9 cellular contexts compared by ENCODE assay signal in genomic region chr9:129079829-129080228, GRCh38. TPM values are rescaled to one million over a fixed set of nuclear protein-coding genes. Genes with fewer than 3 reads are reported as not detected.
DNase-seq lines count a peak whose midpoint lies in the region; ATAC-seq, FAIRE-seq and TF ChIP-seq lines count a peak whose summit lies in the region.
"Had no signal": no experiment of that assay in that cellular context is flagged by ENCODE, and none has a peak within 500 bp of the region (broad histone marks: within the 10 kb centered on the region; RNA-seq: fewer than 3 reads in every experiment).

No MANE protein-coding gene starts in this region.

- no peaks in the 10 kb centered on the region for H3K36me3 Mint-ChIP-seq in stimulated activated naive CD8-positive, alpha-beta T cell treated with anti-CD3 and anti-CD28 coated beads, Interleukin-15, Interleukin-2, amounts not matched to agents 100 ng/mL and 50 ng/mL, for 24 hours (ENCODE audit: low read depth)
- peaks cover 4% of the 10 kb centered on the region for H3K36me3 Mint-ChIP-seq in astrocyte (ENCODE audit: low read depth, unreplicated experiment)

- H3K4me3 ChIP-seq in astrocyte (ENCODE audit: insufficient read depth, low read depth, low read length): peak overlapping the region; percentile 91
- H3K4me3 ChIP-seq in mesendoderm (ENCODE audit: low read length): no peak overlapping the region

- no peak overlapping the region for H2BK120ac ChIP-seq in mesendoderm (ENCODE audit: low read depth, low read length)

- no peak overlapping the region for H4K5ac ChIP-seq in mesendoderm (ENCODE audit: low read length)

- DNase-seq in stimulated activated naive CD8-positive, alpha-beta T cell treated with anti-CD3 and anti-CD28 coated beads, Interleukin-15, Interleukin-2, amounts not matched to agents 100 U/mL and 50 U/mL, for 24 hours: no peak
- DNase-seq in astrocyte (ENCODE audit: low read depth) (no peak), mesendoderm (no peak), posterior cingulate gyrus (no peak), NCI-H1694 treated with DMSO at 0.1 percent for 48 hours (lab: John Stamatoyannopoulos, UW) (no peak), NCI-H1436 treated with DMSO at 0.1 percent for 48 hours (lab: John Stamatoyannopoulos, UW) (no peak)
- DNase-seq: NCI-H1048 had no signal

- no peaks in the 10 kb centered on the region for H3K9me3 ChIP-seq in astrocyte (ENCODE audit: insufficient read depth, low read depth, low read length)

- H3K4me2 ChIP-seq in astrocyte (ENCODE audit: low read length) (peak overlapping the region; percentile 94), mesendoderm (ENCODE audit: low read length) (peak overlapping the region; percentile 92)

- H3K4me1 Mint-ChIP-seq in stimulated activated naive CD8-positive, alpha-beta T cell treated with anti-CD3 and anti-CD28 coated beads, Interleukin-15, Interleukin-2, amounts not matched to agents 100 ng/mL and 50 ng/mL, for 24 hours (ENCODE audit: low read depth): peaks cover 29% of the 10 kb centered on the region
- H3K4me1 Mint-ChIP-seq in astrocyte (ENCODE audit: low read depth, unreplicated experiment): no peaks in the 10 kb centered on the region

- intact Hi-C loops in posterior cingulate gyrus (cut with DNase I): loop anchor here (2.0 kb wide), 1 partner anchor 43 kb away; the partner anchor contains the start of gene MIGA2

- H3K79me2 ChIP-seq in astrocyte (ENCODE audit: insufficient read depth, low read length): peaks cover 32% of the 10 kb centered on the region
- peaks cover 22% of the 10 kb centered on the region for H3K79me2 ChIP-seq in mesendoderm (ENCODE audit: control insufficient read depth, insufficient read depth, low read length)

- peaks cover 23% of the 10 kb centered on the region for H3K79me1 ChIP-seq in mesendoderm (ENCODE audit: low read length)

- no peaks in the 10 kb centered on the region for H3K9me3 Mint-ChIP-seq in stimulated activated naive CD8-positive, alpha-beta T cell treated with anti-CD3 and anti-CD28 coated beads, Interleukin-15, Interleukin-2, amounts not matched to agents 100 ng/mL and 50 ng/mL, for 24 hours
- H3K9me3 Mint-ChIP-seq in astrocyte (ENCODE audit: unreplicated experiment): peaks cover 2% of the 10 kb centered on the region

- H3K4me1 ChIP-seq in astrocyte (ENCODE audit: insufficient read depth, low read length) (peaks cover 12% of the 10 kb centered on the region), mesendoderm (ENCODE audit: control insufficient read depth, low read depth, low read length) (peaks cover 3% of the 10 kb centered on the region)

- H4K20me1 ChIP-seq in astrocyte (ENCODE audit: insufficient read depth, low read length): peaks cover 23% of the 10 kb centered on the region

- no peak for TF ChIP-seq CTCF in astrocyte (IDR thresholded peaks at IDR 0.05; ENCODE audit: insufficient read depth, low read depth, low read length)

- peak overlapping the region; percentile 94 for H2AFZ ChIP-seq in astrocyte (ENCODE audit: low read depth, low read length)

- H3K23ac ChIP-seq in mesendoderm (ENCODE audit: low read length): no peak overlapping the region

- H2BK15ac ChIP-seq in mesendoderm (replicated peaks; ENCODE audit: low read depth): no peak overlapping the region

- no peak overlapping the region for H4K8ac ChIP-seq in mesendoderm (ENCODE audit: low read depth, low read length)

- H3K27me3 ChIP-seq in astrocyte (ENCODE audit: insufficient read depth, low read length) (no peaks in the 10 kb centered on the region), mesendoderm (ENCODE audit: insufficient read depth, low read length, poor library complexity) (no peaks in the 10 kb centered on the region)

- H3K9ac ChIP-seq in astrocyte (ENCODE audit: low read length): peak overlapping the region; percentile 58
- H3K9ac ChIP-seq in mesendoderm (ENCODE audit: low read length): peak overlapping the region; percentile 78

- no peak overlapping the region for H2AK5ac ChIP-seq in mesendoderm (ENCODE audit: low read length)

- H3K27ac ChIP-seq in astrocyte (ENCODE audit: low read depth, low read length) (no peak overlapping the region), mesendoderm (ENCODE audit: low read depth, low read length) (no peak overlapping the region)

- no CpG with 5 or more reads among the region's 13 CpGs for WGBS in mesendoderm (ENCODE audit: extremely low coverage, insufficient coverage, low lambda C conversion rate)

- FAIRE-seq in astrocyte (lab: Jason Lieb, UNC): no peak

- H3K36me3 ChIP-seq in astrocyte (ENCODE audit: insufficient read depth, low read length) (peaks cover 2% of the 10 kb centered on the region), mesendoderm (ENCODE audit: control insufficient read depth, insufficient read depth, low read length) (no peaks in the 10 kb centered on the region)

- ATAC-seq in stimulated activated naive CD8-positive, alpha-beta T cell treated with anti-CD3 and anti-CD28 coated beads, Interleukin-15, Interleukin-2, amounts not matched to agents 100 U/mL and 50 U/mL, for 24 hours: no peak
- no peak for ATAC-seq in HG02973 (IDR thresholded peaks at IDR 0.05; ENCODE audit: unreplicated experiment)

- no peak overlapping the region for H3K18ac ChIP-seq in mesendoderm (ENCODE audit: low read length)

- no peak overlapping the region for H2BK5ac ChIP-seq in mesendoderm (ENCODE audit: low read length)

- H3K27me3 Mint-ChIP-seq in stimulated activated naive CD8-positive, alpha-beta T cell treated with anti-CD3 and anti-CD28 coated beads, Interleukin-15, Interleukin-2, amounts not matched to agents 100 ng/mL and 50 ng/mL, for 24 hours: no peaks in the 10 kb centered on the region
- no peaks in the 10 kb centered on the region for H3K27me3 Mint-ChIP-seq in astrocyte (ENCODE audit: low read depth, unreplicated experiment)

- H3K56ac ChIP-seq in mesendoderm (ENCODE audit: low read length): peak overlapping the region; percentile 60

- peak overlapping the region; percentile 49 for H3K27ac Mint-ChIP-seq in stimulated activated naive CD8-positive, alpha-beta T cell treated with anti-CD3 and anti-CD28 coated beads, Interleukin-15, Interleukin-2, amounts not matched to agents 100 ng/mL and 50 ng/mL, for 24 hours
- no peak overlapping the region for H3K27ac Mint-ChIP-seq in astrocyte (ENCODE audit: unreplicated experiment)

- no peak overlapping the region for H3K4ac ChIP-seq in mesendoderm (ENCODE audit: low read depth, low read length)

- peak overlapping the region; percentile 87 for H3K4me3 Mint-ChIP-seq in stimulated activated naive CD8-positive, alpha-beta T cell treated with anti-CD3 and anti-CD28 coated beads, Interleukin-15, Interleukin-2, amounts not matched to agents 100 ng/mL and 50 ng/mL, for 24 hours
- peak overlapping the region; percentile 85 for H3K4me3 Mint-ChIP-seq in astrocyte (ENCODE audit: unreplicated experiment)

RNA-seq across cellular contexts. Expression of gene DOLPP1, which starts 1.1 kb away (rescaled TPM):
- 14.9 and 17.9 TPM in 2 replicates for total RNA-seq in astrocyte
- polyA plus RNA-seq in mesendoderm (2013, experiment 1 of 2): 31.2 TPM
- 29.1 TPM for polyA plus RNA-seq in mesendoderm (2013, experiment 2 of 2)

RNA-seq across cellular contexts. Expression of gene CRAT, which starts 30.8 kb away (rescaled TPM):
- total RNA-seq in astrocyte: 21.2 and 25.3 TPM in 2 replicates
- 1.8 TPM for polyA plus RNA-seq in mesendoderm (2013, experiment 1 of 2)
- polyA plus RNA-seq in mesendoderm (2013, experiment 2 of 2): 1.5 TPM

RNA-seq across cellular contexts. Expression of gene PTPA, which starts 31.4 kb away (rescaled TPM):
- total RNA-seq in astrocyte: 122 and 134 TPM in 2 replicates
- 73.6 TPM for polyA plus RNA-seq in mesendoderm (2013, experiment 1 of 2)
- 72.5 TPM for polyA plus RNA-seq in mesendoderm (2013, experiment 2 of 2)

RNA-seq across cellular contexts. Expression of gene MIGA2, which starts 43.4 kb away (rescaled TPM):
- total RNA-seq in astrocyte: 23.1 and 23.8 TPM in 2 replicates
- polyA plus RNA-seq in mesendoderm (2013, experiment 1 of 2): 8.8 TPM
- polyA plus RNA-seq in mesendoderm (2013, experiment 2 of 2): 8.6 TPM

RNA-seq across cellular contexts. Expression of gene SH3GLB2, which starts 51.7 kb away (rescaled TPM):
- 35.0 and 38.0 TPM in 2 replicates for total RNA-seq in astrocyte
- 16.9 TPM for polyA plus RNA-seq in mesendoderm (2013, experiment 1 of 2)
- polyA plus RNA-seq in mesendoderm (2013, experiment 2 of 2): 19.5 TPM
